ENCODE assay signal across 1 cellular context in genomic region chr14:75411194-75411552, GRCh38.
TF ChIP-seq lines count a peak whose summit lies in the region.

No MANE protein-coding gene starts in this region.

TF ChIP-seq in GM23338, 12 proteins besides CTCF, POLR2A, EP300 and RAD21 (continued from another document):
- TF ChIP-seq ZNF462 (CRISPR knock-in tag; IDR thresholded peaks at IDR 0.05) (no peak), JUNB (IDR thresholded peaks at IDR 0.05; ENCODE audit: unreplicated experiment) (no peak), EZH2phosphoT487 (IDR thresholded peaks at IDR 0.05; ENCODE audit: unreplicated experiment) (no peak), ZNF331 (CRISPR knock-in tag; IDR thresholded peaks at IDR 0.05; ENCODE audit: low read depth) (no peak), POLR2AphosphoS5 (IDR thresholded peaks at IDR 0.05; ENCODE audit: low read depth) (no peak), REST (IDR thresholded peaks at IDR 0.05; ENCODE audit: unreplicated experiment) (no peak), STAT1 (IDR thresholded peaks at IDR 0.05; ENCODE audit: unreplicated experiment) (no peak), ZNF114 (CRISPR knock-in tag; IDR thresholded peaks at IDR 0.05) (no peak), NANOG (IDR thresholded peaks at IDR 0.05; ENCODE audit: borderline replicate concordance) (no peak), ETS1 (IDR thresholded peaks at IDR 0.05) (no peak)
TF ChIP-seq in GM23338: peak in this region for 0.
